Comparison of ENCODE assay signal across 14 cellular contexts in genomic region chr2:216554755-216555154, GRCh38. TPM values are rescaled to one million over a fixed set of nuclear protein-coding genes. Genes with fewer than 3 reads are reported as not detected.
A peak's percentile ranks its signal among the peaks of the same experiment; 100 is the strongest.
DNase-seq lines count a peak whose midpoint lies in the region; ATAC-seq and TF ChIP-seq lines count a peak whose summit lies in the region.
"Had no signal": no experiment of that assay in that cellular context is flagged by ENCODE, and none has a peak within 500 bp of the region (broad histone marks: within the 10 kb centered on the region; RNA-seq: fewer than 3 reads in every experiment).

No MANE protein-coding gene starts in this region.

- DNase-seq in NCI-H345 (lab: John Stamatoyannopoulos, UW) (peak; percentile 38), NCI-H345 treated with DMSO at 0.1 percent for 48 hours (lab: John Stamatoyannopoulos, UW; ENCODE audit: unreplicated experiment) (no peak), RWPE2 (ENCODE audit: low spot score) (no peak), right atrium auricular region (ENCODE audit: low spot score) (no peak), tibial artery (no peak), iPS-NIHi11 (ENCODE audit: low spot score) (no peak)
- DNase-seq: activated T-cell treated with anti-CD3 and anti-CD28 coated beads, Interleukin-2, amount 50 U/mL, for 1 hour; MM.1S; small intestine had no signal

- intact Hi-C loops in tibial artery (cut with DNase I; ENCODE audit: low total_unique reads) = no loop called here

- no peaks in the 10 kb centered on the region for H3K9me3 ChIP-seq in RWPE2 (ENCODE audit: severe bottlenecking)
- no peaks in the 10 kb centered on the region for H3K9me3 ChIP-seq in right atrium auricular region
- no peaks in the 10 kb centered on the region for H3K9me3 ChIP-seq in tibial artery
- H3K9me3 ChIP-seq: upper lobe of left lung had no signal

- ATAC-seq in RWPE2 (ENCODE audit: low read depth) = no peak
- ATAC-seq in GM19035 (IDR thresholded peaks at IDR 0.05; ENCODE audit: unreplicated experiment) = no peak
- no peak for ATAC-seq in GM21515 (IDR thresholded peaks at IDR 0.05; ENCODE audit: unreplicated experiment)
- ATAC-seq: activated CD4-positive, CD25-positive, alpha-beta regulatory T cell treated with anti-CD3 and anti-CD28 coated beads, Interleukin-2, amount 50 U/mL, for 24 hours; naive thymus-derived CD8-positive, alpha-beta T cell had no signal

- H3K36me3 ChIP-seq in RWPE2 (ENCODE audit: low read depth) (no peaks in the 10 kb centered on the region), right atrium auricular region (no peaks in the 10 kb centered on the region), tibial artery (no peaks in the 10 kb centered on the region)
- H3K36me3 ChIP-seq: upper lobe of left lung had no signal

- no peak overlapping the region for H3K4me3 ChIP-seq in RWPE2 (ENCODE audit: severe bottlenecking)
- H3K4me3 ChIP-seq in right atrium auricular region = no peak overlapping the region
- H3K4me3 ChIP-seq in tibial artery = no peak overlapping the region
- H3K4me3 ChIP-seq: upper lobe of left lung had no signal

- TF ChIP-seq CTCF in RWPE2 (IDR thresholded peaks at IDR 0.05; ENCODE audit: poor library complexity, severe bottlenecking) (no peak), right atrium auricular region (IDR thresholded peaks at IDR 0.05) (no peak), tibial artery (IDR thresholded peaks at IDR 0.05) (no peak)

- H3K27me3 ChIP-seq in RWPE2 (ENCODE audit: insufficient read depth, poor library complexity, severe bottlenecking) (no peaks in the 10 kb centered on the region), right atrium auricular region (no peaks in the 10 kb centered on the region), tibial artery (no peaks in the 10 kb centered on the region)
- H3K27me3 ChIP-seq: upper lobe of left lung had no signal

- peaks cover 46% of the 10 kb centered on the region for H3K4me1 ChIP-seq in RWPE2 (ENCODE audit: insufficient read depth, poor library complexity, severe bottlenecking)
- peaks cover 0 to 51% of the 10 kb centered on the region in 2 donors for H3K4me1 ChIP-seq in right atrium auricular region
- peaks cover 0 to 100% (median 72%) of the 10 kb centered on the region in 4 donors for H3K4me1 ChIP-seq in tibial artery

- peak overlapping the region; percentile 27 for H3K27ac ChIP-seq in RWPE2 (ENCODE audit: poor library complexity, severe bottlenecking)
- H3K27ac ChIP-seq in right atrium auricular region = peak overlapping the region; percentile 64 to 84
- H3K27ac ChIP-seq in tibial artery = peak overlapping the region; percentile 71 to 77
- H3K27ac ChIP-seq: upper lobe of left lung had no signal

RNA-seq across cellular contexts. Expression of gene RPL37A, which starts 56.1 kb away (rescaled TPM):
- total RNA-seq in right atrium auricular region = 1,000 to 10,000 TPM in 1 of 2 donors, 100 to 1,000 TPM in 1; 425 to 1,004 TPM
